Comparison of ENCODE assay signal across 20 cellular contexts in genomic region chr5:124654418-124654817, GRCh38.
DNase-seq lines count a peak whose midpoint lies in the region; ATAC-seq, FAIRE-seq and TF ChIP-seq lines count a peak whose summit lies in the region.
"Had no signal": no experiment of that assay in that cellular context is flagged by ENCODE, and none has a peak within 500 bp of the region (broad histone marks: within the 10 kb centered on the region; RNA-seq: fewer than 3 reads in every experiment).

No MANE protein-coding gene starts in this region.

- TF ChIP-seq CTCF in OCI-LY7 (conservative IDR thresholded peaks at IDR 0.05; ENCODE audit: low read length): no peak

- peaks cover 12% of the 10 kb centered on the region; the same call in 1 of the 2 replicates for H4K20me1 ChIP-seq in OCI-LY7 (ENCODE audit: insufficient read depth, low read length)

- H3K27ac ChIP-seq in right cardiac atrium (ENCODE audit: low read length) (peak overlapping the region; percentile 76), OCI-LY7 (ENCODE audit: low read depth, low read length, poor library complexity, severe bottlenecking) (peak overlapping the region; percentile 73)
- H3K27ac ChIP-seq: lower lobe of right lung, SJSA1, spleen had no signal

- CTCF ChIA-PET in OCI-LY7 (lab: Charles Lee; ENCODE audit: unreplicated experiment): interaction anchor here (0.6 kb wide), 1 partner anchor 1195 kb away, joined by 3 read pairs; no protein-coding TSS in a partner anchor

- peaks cover 84% of the 10 kb centered on the region for H3K79me2 ChIP-seq in OCI-LY7 (ENCODE audit: insufficient read depth, low read depth, low read length)

- H3K4me2 ChIP-seq in OCI-LY7 (ENCODE audit: low read length): peak overlapping the region; percentile 95

- ATAC-seq in right cardiac atrium (no peak), left ventricle myocardium superior (no peak)
- ATAC-seq: lower lobe of right lung, WTC11 had no signal

- no TSS peak for BruUV-seq in OCI-LY7 (replicated peaks; lab: Mats Ljungman, UMichigan)

- POLR2A ChIA-PET in OCI-LY7 (lab: Charles Lee): interaction anchor here (0.6 to 2.4 kb wide), 3 partner anchors 70 to 351 kb away, joined by 3 to 8 read pairs (median 4); no protein-coding TSS in a partner anchor

- DNase-seq in right cardiac atrium (peak in 1 of 3 donors; percentile 47), left ventricle myocardium superior (no peak), OCI-LY7 (ENCODE audit: low spot score) (no peak), dermis blood vessel endothelial cell (peak; percentile 25), NCI-H1436 treated with DMSO at 0.1 percent for 48 hours (lab: John Stamatoyannopoulos, UW) (no peak), RCC 7860 (ENCODE audit: low spot score) (no peak)
- DNase-seq in activated CD4-positive, alpha-beta T cell treated with anti-CD3 and anti-CD28 coated beads, Interleukin-2, amount 10 ng/mL, durations not matched to agents 24 days and 14 days: no peak
- DNase-seq: activated CD4-positive, alpha-beta memory T cell treated with anti-CD3 and anti-CD28 coated beads, Interleukin-2, amount 10 ng/mL, durations not matched to agents 7 days and 5 days; activated naive CD4-positive, alpha-beta T cell treated with Interleukin-2 at 50 U/mL for 16 hours; activated T-cell treated with anti-CD3 and anti-CD28 coated beads, Interleukin-2, amount 50 U/mL, for 1 hour; effector CD8-positive, alpha-beta T cell; esophagus squamous epithelium; Kasumi-1; lower lobe of right lung; NCI-H1092 treated with DMSO at 0.1 percent for 48 hours; NCI-H226; spleen had no signal

- no peak overlapping the region for H3K4me3 Mint-ChIP-seq in activated CD4-positive, alpha-beta T cell treated with anti-CD3 and anti-CD28 coated beads, Interleukin-2, amount 10 ng/mL, durations not matched to agents 24 days and 14 days
- H3K4me3 Mint-ChIP-seq: activated CD4-positive, alpha-beta memory T cell treated with anti-CD3 and anti-CD28 coated beads, Interleukin-2, amount 10 ng/mL, durations not matched to agents 7 days and 5 days; WTC11 had no signal

- peaks cover 10% of the 10 kb centered on the region for H3K4me1 Mint-ChIP-seq in activated CD4-positive, alpha-beta T cell treated with anti-CD3 and anti-CD28 coated beads, Interleukin-2, amount 10 ng/mL, durations not matched to agents 24 days and 14 days

- peaks cover 21% of the 10 kb centered on the region for H3K27me3 Mint-ChIP-seq in activated CD4-positive, alpha-beta T cell treated with anti-CD3 and anti-CD28 coated beads, Interleukin-2, amount 10 ng/mL, durations not matched to agents 24 days and 14 days

- H3K9me3 ChIP-seq in right cardiac atrium (ENCODE audit: control insufficient read depth, low read length) (no peaks in the 10 kb centered on the region), OCI-LY7 (ENCODE audit: low read length) (no peaks in the 10 kb centered on the region)
- H3K9me3 ChIP-seq: esophagus squamous epithelium, lower lobe of right lung, SJSA1, spleen, suprapubic skin had no signal

- H3K36me3 Mint-ChIP-seq in activated CD4-positive, alpha-beta T cell treated with anti-CD3 and anti-CD28 coated beads, Interleukin-2, amount 10 ng/mL, durations not matched to agents 24 days and 14 days (ENCODE audit: low read depth): peaks cover 2% of the 10 kb centered on the region

- no peak overlapping the region for H3K27ac Mint-ChIP-seq in activated CD4-positive, alpha-beta T cell treated with anti-CD3 and anti-CD28 coated beads, Interleukin-2, amount 10 ng/mL, durations not matched to agents 24 days and 14 days
- H3K27ac Mint-ChIP-seq: activated CD4-positive, alpha-beta memory T cell treated with anti-CD3 and anti-CD28 coated beads, Interleukin-2, amount 10 ng/mL, durations not matched to agents 7 days and 5 days; WTC11 had no signal

- no peak overlapping the region for H2AFZ ChIP-seq in OCI-LY7 (ENCODE audit: low read length)

- 60% methylated on average over 5 of the region's 5 CpGs for WGBS in right cardiac atrium

- H3K4me1 ChIP-seq in right cardiac atrium (ENCODE audit: control insufficient read depth, insufficient read depth, low read length) (peaks cover 14% of the 10 kb centered on the region), OCI-LY7 (ENCODE audit: insufficient read depth, low read length, poor library complexity, severe bottlenecking) (peaks cover 97% of the 10 kb centered on the region)

- intact Hi-C loops in right cardiac atrium (cut with DNase I) (loop anchor here in 2 of 4 donors (5.0 to 10.0 kb wide), 4 partner anchors 90 to 310 kb away; partner anchors contain the start of gene ZNF608 (in 2 of the 2)), left ventricle myocardium superior (cut with micrococcal nuclease) (loop anchor here (5.0 kb wide), 1 partner anchor 93 kb away; the partner anchor contains the start of gene ZNF608), OCI-LY7 (cut with micrococcal nuclease; ENCODE audit: unreplicated experiment) (loop anchor here (5.0 to 10.0 kb wide), 3 partner anchors 173 to 492 kb away; no protein-coding TSS in a partner anchor)
- intact Hi-C loops in activated CD4-positive, alpha-beta T cell treated with anti-CD3 and anti-CD28 coated beads, Interleukin-2, amount 10 ng/mL, durations not matched to agents 24 days and 14 days (cut with micrococcal nuclease): no loop called here

- H3K9me3 Mint-ChIP-seq in activated CD4-positive, alpha-beta T cell treated with anti-CD3 and anti-CD28 coated beads, Interleukin-2, amount 10 ng/mL, durations not matched to agents 24 days and 14 days: peaks cover 7% of the 10 kb centered on the region
- H3K9me3 Mint-ChIP-seq: WTC11 had no signal

- H3K27me3 ChIP-seq in right cardiac atrium (ENCODE audit: control insufficient read depth, insufficient read depth): no peaks in the 10 kb centered on the region
- H3K27me3 ChIP-seq: esophagus squamous epithelium, SJSA1, suprapubic skin had no signal

- no peak for FAIRE-seq in RCC 7860 (lab: Jason Lieb, UNC)

- H3K4me3 ChIP-seq in right cardiac atrium (ENCODE audit: low read length): no peak overlapping the region
- H3K4me3 ChIP-seq in OCI-LY7 (ENCODE audit: low read depth, low read length, poor library complexity, severe bottlenecking): no peak overlapping the region
- H3K4me3 ChIP-seq: esophagus squamous epithelium, lower lobe of right lung, SJSA1, spleen, suprapubic skin had no signal

- no peaks in the 10 kb centered on the region for H3K36me3 ChIP-seq in OCI-LY7 (ENCODE audit: insufficient read depth, low read length)
- H3K36me3 ChIP-seq: esophagus squamous epithelium, lower lobe of right lung, SJSA1, spleen, suprapubic skin had no signal

- H3K9me2 ChIP-seq in OCI-LY7 (ENCODE audit: insufficient read depth, low read length): no peaks in the 10 kb centered on the region
